ENCODE assay signal across 1 cellular context in the genomic region with DNA sequence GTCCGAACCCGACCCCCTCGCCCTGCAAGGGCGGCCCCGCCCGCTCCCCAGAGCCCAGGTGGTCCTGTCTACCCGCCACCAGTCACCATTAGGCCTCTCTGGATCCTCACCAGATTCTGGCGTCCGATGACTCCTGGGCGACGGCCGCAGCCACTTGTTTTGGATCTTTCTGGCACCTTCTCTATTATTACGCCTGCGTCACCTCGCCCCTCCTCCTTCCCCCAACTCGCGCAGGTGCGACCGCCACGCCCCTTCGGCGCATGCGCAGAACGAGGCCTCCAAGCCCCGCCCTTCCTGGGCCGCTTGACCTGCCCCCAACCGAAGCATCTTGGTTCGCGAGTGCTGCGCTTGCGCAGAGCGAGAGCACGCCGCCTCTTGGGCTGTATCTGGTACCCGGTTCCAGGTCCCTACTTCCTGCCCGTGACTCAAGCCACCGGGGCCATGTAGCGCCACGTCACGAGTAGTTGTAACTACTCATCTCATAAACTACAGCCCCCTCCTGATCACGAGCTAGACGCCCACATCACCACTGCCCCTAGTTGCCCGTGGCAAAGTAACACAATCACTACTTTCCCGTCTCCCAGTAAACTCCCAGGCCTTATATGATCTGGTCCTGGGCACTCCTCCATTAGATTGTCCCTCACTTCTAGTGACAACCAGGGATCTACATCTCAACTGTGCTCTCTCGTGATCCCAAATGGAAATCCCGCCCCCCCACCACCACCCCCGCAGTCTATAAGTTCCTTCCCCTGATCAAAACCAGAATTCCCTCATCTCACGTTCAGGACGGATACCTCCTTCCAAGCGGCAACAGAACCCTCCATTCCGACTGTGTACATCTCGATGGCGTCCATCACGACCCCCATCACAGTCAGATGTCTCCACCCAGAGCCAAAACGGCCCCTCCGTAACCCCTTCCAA.
A peak's percentile ranks its signal among the peaks of the same experiment; 100 is the strongest.
TF ChIP-seq lines count a peak whose summit lies in the region.

A gene with protein sequence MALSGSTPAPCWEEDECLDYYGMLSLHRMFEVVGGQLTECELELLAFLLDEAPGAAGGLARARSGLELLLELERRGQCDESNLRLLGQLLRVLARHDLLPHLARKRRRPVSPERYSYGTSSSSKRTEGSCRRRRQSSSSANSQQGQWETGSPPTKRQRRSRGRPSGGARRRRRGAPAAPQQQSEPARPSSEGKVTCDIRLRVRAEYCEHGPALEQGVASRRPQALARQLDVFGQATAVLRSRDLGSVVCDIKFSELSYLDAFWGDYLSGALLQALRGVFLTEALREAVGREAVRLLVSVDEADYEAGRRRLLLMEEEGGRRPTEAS (minus strand): TSS at position 156 of the 921 bp plus-strand sequence. CDS start 670 bp downstream, outside the sequence.

TF ChIP-seq in HEK293, 187 proteins besides CTCF, POLR2A, EP300 and RAD21 (continued from another document and continues in another):
- TF ChIP-seq IKZF3 (tag by site-specific recombination; IDR thresholded peaks at IDR 0.05) (no peak), ZNF146 (tag by site-specific recombination; IDR thresholded peaks at IDR 0.05) (no peak), ZNF76 (tag by site-specific recombination; IDR thresholded peaks at IDR 0.05; ENCODE audit: borderline replicate concordance, low read depth) (peak; percentile 11; the same call in 1 of the 2 replicates), ZNF670 (tag by site-specific recombination; IDR thresholded peaks at IDR 0.05; ENCODE audit: low read depth) (no peak), ZNF777 (tag by site-specific recombination; IDR thresholded peaks at IDR 0.05; ENCODE audit: borderline replicate concordance) (no peak), KLF8 (tag by site-specific recombination; IDR thresholded peaks at IDR 0.05) (peak; percentile 92), ZNF660 (tag by site-specific recombination; IDR thresholded peaks at IDR 0.05) (peak; percentile 36; the same call in 1 of the 2 replicates), SP2 (tag by site-specific recombination; IDR thresholded peaks at IDR 0.05) (peak; percentile 95), ZNF394 (tag by site-specific recombination; IDR thresholded peaks at IDR 0.05; ENCODE audit: borderline replicate concordance) (no peak), ZNF654 (tag by site-specific recombination; IDR thresholded peaks at IDR 0.05; ENCODE audit: low read depth) (no peak), ZNF501 (tag by site-specific recombination; IDR thresholded peaks at IDR 0.05) (peak; percentile 49; the same call in 1 of the 2 replicates), HOXC10 (CRISPR knock-in tag; IDR thresholded peaks at IDR 0.05) (no peak), ZFP41 (tag by site-specific recombination; IDR thresholded peaks at IDR 0.05; ENCODE audit: borderline replicate concordance) (no peak), ZSCAN23 (tag by site-specific recombination; IDR thresholded peaks at IDR 0.05) (no peak), ZNF16 (tag by site-specific recombination; IDR thresholded peaks at IDR 0.05; ENCODE audit: low read depth) (no peak), ZNF354C (tag by site-specific recombination; IDR thresholded peaks at IDR 0.05; ENCODE audit: borderline replicate concordance, low read depth) (no peak), KLF16 (tag by site-specific recombination; IDR thresholded peaks at IDR 0.05) (peak; percentile 80), ZNF510 (tag by site-specific recombination; IDR thresholded peaks at IDR 0.05; ENCODE audit: insufficient replicate concordance) (no peak), ZNF133 (tag by site-specific recombination; IDR thresholded peaks at IDR 0.05) (no peak), OSR2 (tag by site-specific recombination; IDR thresholded peaks at IDR 0.05) (no peak), ZNF677 (tag by site-specific recombination; IDR thresholded peaks at IDR 0.05) (no peak), YY2 (tag by site-specific recombination; IDR thresholded peaks at IDR 0.05) (0 out of 2 replicates have a peak, but pooled peaks have one; percentile 35), ZEB2 (tag by site-specific recombination; IDR thresholded peaks at IDR 0.05) (peak; percentile 42), ZNF335 (tag by site-specific recombination; conservative IDR thresholded peaks at IDR 0.05) (peak; percentile 71), EGR2 (tag by site-specific recombination; IDR thresholded peaks at IDR 0.05; ENCODE audit: low read depth) (peak; percentile 76), ZNF2 (tag by site-specific recombination; IDR thresholded peaks at IDR 0.05) (no peak), ZFP37 (tag by site-specific recombination; IDR thresholded peaks at IDR 0.05) (no peak), SP7 (tag by site-specific recombination; IDR thresholded peaks at IDR 0.05) (peak; percentile 50), YY1 (tag by site-specific recombination; IDR thresholded peaks at IDR 0.05) (no peak), ZNF311 (tag by site-specific recombination; IDR thresholded peaks at IDR 0.05; ENCODE audit: borderline replicate concordance) (no peak), ZNF600 (tag by site-specific recombination; IDR thresholded peaks at IDR 0.05) (peak; percentile 79), ZNF623 (tag by site-specific recombination; IDR thresholded peaks at IDR 0.05) (no peak), ZNF37A (tag by site-specific recombination; IDR thresholded peaks at IDR 0.05) (no peak), ZNF324 (tag by site-specific recombination; IDR thresholded peaks at IDR 0.05) (no peak), ZNF211 (tag by site-specific recombination; IDR thresholded peaks at IDR 0.05; ENCODE audit: low read depth) (no peak), ZNF114 (tag by site-specific recombination; IDR thresholded peaks at IDR 0.05) (no peak), KLF9 (tag by site-specific recombination; IDR thresholded peaks at IDR 0.05; ENCODE audit: low read depth) (peak; percentile 99), ZBTB17 (tag by site-specific recombination; IDR thresholded peaks at IDR 0.05) (peak; percentile 82; the same call in 1 of the 2 replicates), ZNF658 (tag by site-specific recombination; IDR thresholded peaks at IDR 0.05) (no peak), SP3 (tag by site-specific recombination; IDR thresholded peaks at IDR 0.05) (peak; percentile 90), ZNF433 (tag by site-specific recombination; IDR thresholded peaks at IDR 0.05; ENCODE audit: low read depth) (no peak), ZNF610 (tag by site-specific recombination; IDR thresholded peaks at IDR 0.05; ENCODE audit: borderline replicate concordance) (no peak), ZNF514 (tag by site-specific recombination; IDR thresholded peaks at IDR 0.05) (no peak)
- TF ChIP-seq, protein P1, sequence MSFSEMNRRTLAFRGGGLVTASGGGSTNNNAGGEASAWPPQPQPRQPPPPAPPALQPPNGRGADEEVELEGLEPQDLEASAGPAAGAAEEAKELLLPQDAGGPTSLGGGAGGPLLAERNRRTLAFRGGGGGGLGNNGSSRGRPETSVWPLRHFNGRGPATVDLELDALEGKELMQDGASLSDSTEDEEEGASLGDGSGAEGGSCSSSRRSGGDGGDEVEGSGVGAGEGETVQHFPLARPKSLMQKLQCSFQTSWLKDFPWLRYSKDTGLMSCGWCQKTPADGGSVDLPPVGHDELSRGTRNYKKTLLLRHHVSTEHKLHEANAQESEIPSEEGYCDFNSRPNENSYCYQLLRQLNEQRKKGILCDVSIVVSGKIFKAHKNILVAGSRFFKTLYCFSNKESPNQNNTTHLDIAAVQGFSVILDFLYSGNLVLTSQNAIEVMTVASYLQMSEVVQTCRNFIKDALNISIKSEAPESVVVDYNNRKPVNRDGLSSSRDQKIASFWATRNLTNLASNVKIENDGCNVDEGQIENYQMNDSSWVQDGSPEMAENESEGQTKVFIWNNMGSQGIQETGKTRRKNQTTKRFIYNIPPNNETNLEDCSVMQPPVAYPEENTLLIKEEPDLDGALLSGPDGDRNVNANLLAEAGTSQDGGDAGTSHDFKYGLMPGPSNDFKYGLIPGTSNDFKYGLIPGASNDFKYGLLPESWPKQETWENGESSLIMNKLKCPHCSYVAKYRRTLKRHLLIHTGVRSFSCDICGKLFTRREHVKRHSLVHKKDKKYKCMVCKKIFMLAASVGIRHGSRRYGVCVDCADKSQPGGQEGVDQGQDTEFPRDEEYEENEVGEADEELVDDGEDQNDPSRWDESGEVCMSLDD (tag by site-specific recombination; IDR thresholded peaks at IDR 0.05), result no peak; the same call in 1 of the 2 replicates
- TF ChIP-seq, protein P2, sequence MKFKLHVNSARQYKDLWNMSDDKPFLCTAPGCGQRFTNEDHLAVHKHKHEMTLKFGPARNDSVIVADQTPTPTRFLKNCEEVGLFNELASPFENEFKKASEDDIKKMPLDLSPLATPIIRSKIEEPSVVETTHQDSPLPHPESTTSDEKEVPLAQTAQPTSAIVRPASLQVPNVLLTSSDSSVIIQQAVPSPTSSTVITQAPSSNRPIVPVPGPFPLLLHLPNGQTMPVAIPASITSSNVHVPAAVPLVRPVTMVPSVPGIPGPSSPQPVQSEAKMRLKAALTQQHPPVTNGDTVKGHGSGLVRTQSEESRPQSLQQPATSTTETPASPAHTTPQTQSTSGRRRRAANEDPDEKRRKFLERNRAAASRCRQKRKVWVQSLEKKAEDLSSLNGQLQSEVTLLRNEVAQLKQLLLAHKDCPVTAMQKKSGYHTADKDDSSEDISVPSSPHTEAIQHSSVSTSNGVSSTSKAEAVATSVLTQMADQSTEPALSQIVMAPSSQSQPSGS (tag by site-specific recombination; IDR thresholded peaks at IDR 0.05; ENCODE audit: low read depth), result no peak
- TF ChIP-seq, protein P3, sequence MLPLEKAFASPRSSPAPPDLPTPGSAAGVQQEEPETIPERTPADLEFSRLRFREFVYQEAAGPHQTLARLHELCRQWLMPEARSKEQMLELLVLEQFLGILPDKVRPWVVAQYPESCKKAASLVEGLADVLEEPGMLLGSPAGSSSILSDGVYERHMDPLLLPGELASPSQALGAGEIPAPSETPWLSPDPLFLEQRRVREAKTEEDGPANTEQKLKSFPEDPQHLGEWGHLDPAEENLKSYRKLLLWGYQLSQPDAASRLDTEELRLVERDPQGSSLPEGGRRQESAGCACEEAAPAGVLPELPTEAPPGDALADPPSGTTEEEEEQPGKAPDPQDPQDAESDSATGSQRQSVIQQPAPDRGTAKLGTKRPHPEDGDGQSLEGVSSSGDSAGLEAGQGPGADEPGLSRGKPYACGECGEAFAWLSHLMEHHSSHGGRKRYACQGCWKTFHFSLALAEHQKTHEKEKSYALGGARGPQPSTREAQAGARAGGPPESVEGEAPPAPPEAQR (tag by site-specific recombination; IDR thresholded peaks at IDR 0.05), result no peak
- TF ChIP-seq, protein P4, sequence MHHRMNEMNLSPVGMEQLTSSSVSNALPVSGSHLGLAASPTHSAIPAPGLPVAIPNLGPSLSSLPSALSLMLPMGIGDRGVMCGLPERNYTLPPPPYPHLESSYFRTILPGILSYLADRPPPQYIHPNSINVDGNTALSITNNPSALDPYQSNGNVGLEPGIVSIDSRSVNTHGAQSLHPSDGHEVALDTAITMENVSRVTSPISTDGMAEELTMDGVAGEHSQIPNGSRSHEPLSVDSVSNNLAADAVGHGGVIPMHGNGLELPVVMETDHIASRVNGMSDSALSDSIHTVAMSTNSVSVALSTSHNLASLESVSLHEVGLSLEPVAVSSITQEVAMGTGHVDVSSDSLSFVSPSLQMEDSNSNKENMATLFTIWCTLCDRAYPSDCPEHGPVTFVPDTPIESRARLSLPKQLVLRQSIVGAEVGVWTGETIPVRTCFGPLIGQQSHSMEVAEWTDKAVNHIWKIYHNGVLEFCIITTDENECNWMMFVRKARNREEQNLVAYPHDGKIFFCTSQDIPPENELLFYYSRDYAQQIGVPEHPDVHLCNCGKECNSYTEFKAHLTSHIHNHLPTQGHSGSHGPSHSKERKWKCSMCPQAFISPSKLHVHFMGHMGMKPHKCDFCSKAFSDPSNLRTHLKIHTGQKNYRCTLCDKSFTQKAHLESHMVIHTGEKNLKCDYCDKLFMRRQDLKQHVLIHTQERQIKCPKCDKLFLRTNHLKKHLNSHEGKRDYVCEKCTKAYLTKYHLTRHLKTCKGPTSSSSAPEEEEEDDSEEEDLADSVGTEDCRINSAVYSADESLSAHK (tag by site-specific recombination; IDR thresholded peaks at IDR 0.05), result no peak
- TF ChIP-seq, protein P5, sequence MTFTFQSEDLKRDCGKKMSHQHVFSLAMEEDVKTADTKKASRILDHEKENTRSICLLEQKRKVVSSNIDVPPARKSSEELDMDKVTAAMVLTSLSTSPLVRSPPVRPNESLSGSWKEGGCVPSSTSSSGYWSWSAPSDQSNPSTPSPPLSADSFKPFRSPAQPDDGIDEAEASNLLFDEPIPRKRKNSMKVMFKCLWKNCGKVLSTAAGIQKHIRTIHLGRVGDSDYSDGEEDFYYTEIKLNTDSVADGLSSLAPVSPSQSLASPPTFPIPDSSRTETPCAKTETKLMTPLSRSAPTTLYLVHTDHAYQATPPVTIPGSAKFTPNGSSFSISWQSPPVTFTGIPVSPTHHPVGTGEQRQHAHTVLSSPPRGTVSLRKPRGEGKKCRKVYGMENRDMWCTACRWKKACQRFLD (tag by site-specific recombination; IDR thresholded peaks at IDR 0.05), result no peak
- TF ChIP-seq, protein P6, sequence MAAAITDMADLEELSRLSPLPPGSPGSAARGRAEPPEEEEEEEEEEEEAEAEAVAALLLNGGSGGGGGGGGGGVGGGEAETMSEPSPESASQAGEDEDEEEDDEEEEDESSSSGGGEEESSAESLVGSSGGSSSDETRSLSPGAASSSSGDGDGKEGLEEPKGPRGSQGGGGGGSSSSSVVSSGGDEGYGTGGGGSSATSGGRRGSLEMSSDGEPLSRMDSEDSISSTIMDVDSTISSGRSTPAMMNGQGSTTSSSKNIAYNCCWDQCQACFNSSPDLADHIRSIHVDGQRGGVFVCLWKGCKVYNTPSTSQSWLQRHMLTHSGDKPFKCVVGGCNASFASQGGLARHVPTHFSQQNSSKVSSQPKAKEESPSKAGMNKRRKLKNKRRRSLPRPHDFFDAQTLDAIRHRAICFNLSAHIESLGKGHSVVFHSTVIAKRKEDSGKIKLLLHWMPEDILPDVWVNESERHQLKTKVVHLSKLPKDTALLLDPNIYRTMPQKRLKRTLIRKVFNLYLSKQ (tag by site-specific recombination; IDR thresholded peaks at IDR 0.05; ENCODE audit: borderline replicate concordance), result no peak
- TF ChIP-seq, protein P7, sequence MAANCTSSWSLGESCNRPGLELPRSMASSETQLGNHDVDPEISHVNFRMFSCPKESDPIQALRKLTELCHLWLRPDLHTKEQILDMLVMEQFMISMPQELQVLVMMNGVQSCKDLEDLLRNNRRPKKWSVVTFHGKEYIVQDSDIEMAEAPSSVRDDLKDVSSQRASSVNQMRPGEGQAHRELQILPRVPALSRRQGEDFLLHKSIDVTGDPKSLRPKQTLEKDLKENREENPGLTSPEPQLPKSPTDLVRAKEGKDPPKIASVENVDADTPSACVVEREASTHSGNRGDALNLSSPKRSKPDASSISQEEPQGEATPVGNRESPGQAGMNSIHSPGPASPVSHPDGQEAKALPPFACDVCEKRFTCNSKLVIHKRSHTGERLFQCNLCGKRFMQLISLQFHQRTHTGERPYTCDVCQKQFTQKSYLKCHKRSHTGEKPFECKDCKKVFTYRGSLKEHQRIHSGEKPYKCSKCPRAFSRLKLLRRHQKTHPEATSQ (tag by site-specific recombination; IDR thresholded peaks at IDR 0.05), result no peak
